In genomic region chr11:105377870-105378269, GRCh38 we compare ENCODE assay signal across 32 cellular contexts.
A peak's percentile ranks its signal among the peaks of the same experiment; 100 is the strongest.
DNase-seq lines count a peak whose midpoint lies in the region; ATAC-seq and TF ChIP-seq lines count a peak whose summit lies in the region.
"Had no signal": no experiment of that assay in that cellular context is flagged by ENCODE, and none has a peak within 500 bp of the region (broad histone marks: within the 10 kb centered on the region; RNA-seq: fewer than 3 reads in every experiment).

No MANE protein-coding gene starts in this region.

- intact Hi-C loops in A673 (cut with micrococcal nuclease; ENCODE audit: unreplicated experiment): no loop called here

- peaks cover 37% of the 10 kb centered on the region for H3K36me3 Mint-ChIP-seq in mesothelial cell of epicardium
- H3K36me3 Mint-ChIP-seq: CD14-positive monocyte; CD4-positive, alpha-beta memory T cell; CD4-positive, CD25-positive, alpha-beta regulatory T cell; CD8-positive, alpha-beta T cell had no signal

- no peak overlapping the region for H3K27ac ChIP-seq in A673 (ENCODE audit: low read depth, low read length, poor library complexity, severe bottlenecking)
- no peak overlapping the region for H3K27ac ChIP-seq in neural cell (ENCODE audit: low read length)
- H3K27ac ChIP-seq: 22Rv1; A549; BLaER1; BLaER1 treated with 17β-estradiol and CSF1 and Interleukin-3, amounts not matched to agents 10 nM and 100 nM; C4-2B had no signal

- H2AFZ ChIP-seq in neural cell (ENCODE audit: low read depth, low read length): no peak overlapping the region

- no peaks in the 10 kb centered on the region for H3K27me3 Mint-ChIP-seq in mesothelial cell of epicardium (ENCODE audit: low read depth)
- H3K27me3 Mint-ChIP-seq: B cell; CD4-positive, alpha-beta memory T cell; CD4-positive, alpha-beta T cell; CD4-positive, CD25-positive, alpha-beta regulatory T cell had no signal

- no peak overlapping the region for H3K4me3 ChIP-seq in A673 (ENCODE audit: low read depth, low read length, poor library complexity, severe bottlenecking)
- peak overlapping the region; percentile 4 for H3K4me3 ChIP-seq in neural cell (ENCODE audit: low read length)
- H3K4me3 ChIP-seq: A549; BLaER1; BLaER1 treated with 17β-estradiol and CSF1 and Interleukin-3, amounts not matched to agents 10 nM and 100 nM had no signal

- H3K4me1 ChIP-seq in A673 (ENCODE audit: insufficient read depth, low read length, poor library complexity, severe bottlenecking): peaks cover 9% of the 10 kb centered on the region
- H3K4me1 ChIP-seq: A549; BE2C; BLaER1; BLaER1 treated with 17β-estradiol and CSF1 and Interleukin-3, amounts not matched to agents 10 nM and 100 nM; Caco-2 had no signal

- ATAC-seq in HG03442 (IDR thresholded peaks at IDR 0.05; ENCODE audit: unreplicated experiment) (no peak), HG02798 (IDR thresholded peaks at IDR 0.05; ENCODE audit: poor library complexity, unreplicated experiment) (no peak)
- ATAC-seq: A549; CD8-positive, alpha-beta T cell had no signal

- H3K36me3 ChIP-seq in A673 (ENCODE audit: insufficient read depth, low read length, poor library complexity, severe bottlenecking) (no peaks in the 10 kb centered on the region), neural cell (ENCODE audit: insufficient read depth, low read length) (no peaks in the 10 kb centered on the region)
- H3K36me3 ChIP-seq: BE2C; BLaER1; BLaER1 treated with 17β-estradiol and CSF1 and Interleukin-3, amounts not matched to agents 10 nM and 100 nM had no signal

- H3K9me3 ChIP-seq in A673 (ENCODE audit: low read depth, low read length, poor library complexity, severe bottlenecking) (peaks cover 5% of the 10 kb centered on the region), neural cell (ENCODE audit: low read length) (no peaks in the 10 kb centered on the region)
- H3K9me3 ChIP-seq: A549, BE2C, Caco-2 had no signal

- no peak for TF ChIP-seq EP300 in neural cell (conservative IDR thresholded peaks at IDR 0.05; ENCODE audit: poor library complexity, severe bottlenecking)

- H3K4me1 Mint-ChIP-seq in mesothelial cell of epicardium: peaks cover 39% of the 10 kb centered on the region
- H3K4me1 Mint-ChIP-seq: B cell; CD14-positive monocyte; CD4-positive, alpha-beta memory T cell; CD4-positive, CD25-positive, alpha-beta regulatory T cell; CD8-positive, alpha-beta memory T cell had no signal

- no peak overlapping the region for H3K4me3 Mint-ChIP-seq in mesothelial cell of epicardium
- H3K4me3 Mint-ChIP-seq: B cell; CD14-positive monocyte; CD4-positive, alpha-beta memory T cell; CD4-positive, alpha-beta T cell; CD4-positive, CD25-positive, alpha-beta regulatory T cell; CD8-positive, alpha-beta memory T cell; CD8-positive, alpha-beta T cell had no signal

- POLR2A ChIA-PET in A673 (lab: Charles Lee; ENCODE audit: low non-redundant PET): no interaction called here

- H3K27me3 ChIP-seq in A673 (replicated peaks; ENCODE audit: insufficient read depth, low read depth, low read length, poor library complexity) (peaks cover 35% of the 10 kb centered on the region), neural cell (ENCODE audit: insufficient read depth, low read depth, low read length) (no peaks in the 10 kb centered on the region)
- H3K27me3 ChIP-seq: BE2C; BLaER1; BLaER1 treated with 17β-estradiol and CSF1 and Interleukin-3, amounts not matched to agents 10 nM and 100 nM had no signal

- H3K27ac Mint-ChIP-seq in mesothelial cell of epicardium: peak overlapping the region; percentile 72
- H3K27ac Mint-ChIP-seq: B cell; CD14-positive monocyte; CD4-positive, alpha-beta memory T cell; CD4-positive, alpha-beta T cell; CD4-positive, CD25-positive, alpha-beta regulatory T cell; CD8-positive, alpha-beta memory T cell; CD8-positive, alpha-beta T cell had no signal

- no peaks in the 10 kb centered on the region for H4K20me1 ChIP-seq in neural cell (ENCODE audit: insufficient read depth)
- H4K20me1 ChIP-seq: BLaER1; BLaER1 treated with 17β-estradiol and CSF1 and Interleukin-3, amounts not matched to agents 10 nM and 100 nM had no signal

- no peak for TF ChIP-seq RAD21 in neural cell (conservative IDR thresholded peaks at IDR 0.05)

- no peak overlapping the region for H3K9ac ChIP-seq in neural cell (ENCODE audit: low read length)
- H3K9ac ChIP-seq: BLaER1; BLaER1 treated with 17β-estradiol and CSF1 and Interleukin-3, amounts not matched to agents 10 nM and 100 nM had no signal

- H3K4me2 ChIP-seq in neural cell (ENCODE audit: low read length): no peak overlapping the region
- H3K4me2 ChIP-seq: A549; BLaER1; BLaER1 treated with 17β-estradiol and CSF1 and Interleukin-3, amounts not matched to agents 10 nM and 100 nM had no signal

- H3K9me3 Mint-ChIP-seq in mesothelial cell of epicardium: peaks cover 37% of the 10 kb centered on the region

- no peaks in the 10 kb centered on the region for H3K9me2 ChIP-seq in neural cell (ENCODE audit: insufficient read depth, low read length)

- H3K79me2 ChIP-seq in neural cell (replicated peaks; ENCODE audit: insufficient read depth, low read length): no peaks in the 10 kb centered on the region

- no TSS peak for BruUV-seq in A673 (replicated peaks; lab: Mats Ljungman, UMichigan)

- DNase-seq in A673 (ENCODE audit: low spot score): peak; percentile 75
- no peak for DNase-seq in mesothelial cell of epicardium (ENCODE audit: low spot score in 2 of 2, unreplicated experiment in 2 of 2)
- DNase-seq in NCI-H2227 (lab: John Stamatoyannopoulos, UW; ENCODE audit: unreplicated experiment): no peak
- DNase-seq: 8988T; ACHN; AML-193; BE2C; C1 segment of cervical spinal cord; Caco-2; Calu3; CD4-positive, alpha-beta memory T cell; CD4-positive, alpha-beta T cell; CD4-positive, CD25-positive, alpha-beta regulatory T cell; CD8-positive, alpha-beta memory T cell; CD8-positive, alpha-beta T cell; COR-L47; DMS 273 treated with DMSO at 0.1 percent for 48 hours; DMS153; DMS79; DMS79 treated with DMSO at 0.1 percent for 48 hours; DND-41; EL had no signal

- CTCF ChIA-PET in A673 (lab: Charles Lee): no interaction called here

- TF ChIP-seq CTCF in A673 (conservative IDR thresholded peaks at IDR 0.05; ENCODE audit: low read depth, low read length): no peak
- no peak for TF ChIP-seq CTCF in mesothelial cell of epicardium (IDR thresholded peaks at IDR 0.05; ENCODE audit: unreplicated experiment)
- TF ChIP-seq CTCF in neural cell (IDR thresholded peaks at IDR 0.05; ENCODE audit: poor library complexity, severe bottlenecking): no peak

- no peaks in the 10 kb centered on the region for H3F3A ChIP-seq in neural cell (ENCODE audit: insufficient read depth, low read length, poor library complexity, severe bottlenecking)

TF ChIP-seq in neural cell, 6 proteins besides CTCF, POLR2A, EP300 and RAD21:
- TF ChIP-seq POLR2AphosphoS5 (IDR thresholded peaks at IDR 0.05): peak; percentile 50
- TF ChIP-seq TAF1 (IDR thresholded peaks at IDR 0.05; ENCODE audit: low read depth): no peak
